Comparison of ENCODE assay signal across 16 cellular contexts in genomic region chr7:149638566-149639320, GRCh38.
DNase-seq lines count a peak whose midpoint lies in the region; ATAC-seq, FAIRE-seq and TF ChIP-seq lines count a peak whose summit lies in the region.
"Had no signal": no experiment of that assay in that cellular context is flagged by ENCODE, and none has a peak within 500 bp of the region (broad histone marks: within the 10 kb centered on the region; RNA-seq: fewer than 3 reads in every experiment).

No MANE protein-coding gene starts in this region.

- no peaks in the 10 kb centered on the region for H3K36me3 ChIP-seq in H7 (replicated peaks; ENCODE audit: control insufficient read depth, insufficient read depth, low read length)
- H3K36me3 ChIP-seq: BLaER1 treated with 17β-estradiol and CSF1 and Interleukin-3, amounts not matched to agents 10 nM and 100 nM had no signal

- H3K9me3 Mint-ChIP-seq in activated naive CD4-positive, alpha-beta T cell treated with anti-CD3 and anti-CD28 coated beads for 36 hours: no peaks in the 10 kb centered on the region
- H3K9me3 Mint-ChIP-seq: H9 had no signal

- DNase-seq in activated naive CD4-positive, alpha-beta T cell treated with anti-CD3 and anti-CD28 coated beads for 36 hours: no peak
- DNase-seq in activated naive CD4-positive, alpha-beta T cell (lab: John Stamatoyannopoulos, UW): no peak
- DNase-seq in H7 (peak; percentile 2), mesenteric fat pad (ENCODE audit: low spot score) (peak; percentile 60), ureter (ENCODE audit: low spot score) (peak; percentile 19), GM12891 (ENCODE audit: insufficient read length, low spot score) (no peak)
- DNase-seq: Caco-2, GOT3, H9 had no signal

- peak overlapping the region; percentile 5 for H3K27ac Mint-ChIP-seq in activated naive CD4-positive, alpha-beta T cell treated with anti-CD3 and anti-CD28 coated beads for 36 hours
- H3K27ac Mint-ChIP-seq: B cell, H9 had no signal

- H3K4me3 Mint-ChIP-seq in activated naive CD4-positive, alpha-beta T cell treated with anti-CD3 and anti-CD28 coated beads for 36 hours: no peak overlapping the region
- H3K4me3 Mint-ChIP-seq: B cell, H9 had no signal

- H3K27me3 ChIP-seq in H7 (ENCODE audit: control insufficient read depth, insufficient read depth, low read length): peaks cover 7% of the 10 kb centered on the region; the same call in 1 of the 2 replicates
- H3K27me3 ChIP-seq: BLaER1 treated with 17β-estradiol and CSF1 and Interleukin-3, amounts not matched to agents 10 nM and 100 nM had no signal

- H3K4me3 ChIP-seq in H7 (ENCODE audit: insufficient read depth, low read depth, low read length): no peak overlapping the region
- H3K4me3 ChIP-seq: BLaER1 treated with 17β-estradiol and CSF1 and Interleukin-3, amounts not matched to agents 10 nM and 100 nM had no signal

- no peak for ATAC-seq in GM21447 (IDR thresholded peaks at IDR 0.05; ENCODE audit: unreplicated experiment)

- CTCF ChIA-PET in activated naive CD4-positive, alpha-beta T cell treated with anti-CD3 and anti-CD28 coated beads for 36 hours (lab: Charles Lee): interaction anchor here (1.5 to 1.8 kb wide), 2 partner anchors 13 to 24 kb away, joined by 5 to 6 read pairs; no protein-coding TSS in a partner anchor

- no peaks in the 10 kb centered on the region for H3K36me3 Mint-ChIP-seq in activated naive CD4-positive, alpha-beta T cell treated with anti-CD3 and anti-CD28 coated beads for 36 hours (ENCODE audit: low read depth)

- no peaks in the 10 kb centered on the region for H3K4me1 Mint-ChIP-seq in activated naive CD4-positive, alpha-beta T cell treated with anti-CD3 and anti-CD28 coated beads for 36 hours (ENCODE audit: low read depth)
- H3K4me1 Mint-ChIP-seq: B cell, H9 had no signal

- no peak for TF ChIP-seq POLR2A in GM12891 (IDR thresholded peaks at IDR 0.05; ENCODE audit: low read depth, low read length)

- H3K27me3 Mint-ChIP-seq in activated naive CD4-positive, alpha-beta T cell treated with anti-CD3 and anti-CD28 coated beads for 36 hours (ENCODE audit: low read depth): peaks cover 3% of the 10 kb centered on the region

- intact Hi-C loops in activated naive CD4-positive, alpha-beta T cell treated with anti-CD3 and anti-CD28 coated beads for 36 hours (cut with micrococcal nuclease): no loop called here

- no peak for FAIRE-seq in GM12891 (lab: Jason Lieb, UNC)
- FAIRE-seq: D721Med, G401.6, GM12892, GM18507 had no signal

TF ChIP-seq in GM12891, 5 proteins besides CTCF, POLR2A, EP300 and RAD21:
- no peak for TF ChIP-seq POLR2AphosphoS5 (IDR thresholded peaks at IDR 0.05; ENCODE audit: low read depth, low read length)
- no peak for TF ChIP-seq TAF1 (IDR thresholded peaks at IDR 0.05; ENCODE audit: low read depth, low read length)
- no peak for TF ChIP-seq POU2F2 (IDR thresholded peaks at IDR 0.05; ENCODE audit: low read depth, low read length)
- TF ChIP-seq PAX5 (IDR thresholded peaks at IDR 0.05; ENCODE audit: insufficient read depth, low read length, severe bottlenecking): no peak
- no peak for TF ChIP-seq SPI1 (IDR thresholded peaks at IDR 0.05; ENCODE audit: low read depth, low read length)

Comparison
In these comparisons a context has a peak if more than half of its experiments do, and no peak if none do; other contexts are left out.
1. DNase-seq: peak in H7 (single experiment), mesenteric fat pad (single experiment) and ureter (single experiment); none in activated naive CD4-positive, alpha-beta T cell treated with anti-CD3 and anti-CD28 coated beads for 36 hours (single experiment), activated naive CD4-positive, alpha-beta T cell (0 of 4) and GM12891 (single experiment).